In the genomic region with DNA sequence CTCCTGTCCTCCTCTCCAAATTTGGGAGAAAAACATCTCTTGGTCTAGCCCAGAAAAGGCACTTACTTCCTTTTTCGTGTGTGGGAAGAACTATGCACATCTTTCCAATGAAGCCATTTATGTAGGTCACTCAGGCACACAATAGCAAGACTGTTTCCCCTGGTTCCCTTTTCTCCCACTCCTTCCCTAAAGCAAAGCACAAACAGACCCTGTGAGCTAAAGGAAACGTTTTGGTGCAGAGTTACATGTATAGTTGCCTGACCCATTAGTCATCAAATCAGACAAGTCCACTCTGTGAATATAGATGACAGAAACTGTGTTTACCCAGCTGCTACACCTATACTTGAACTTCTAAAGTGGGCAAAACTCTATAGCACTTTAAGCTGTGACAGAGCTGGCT, we compare ENCODE assay signal across 19 cellular contexts.
DNase-seq lines count a peak whose midpoint lies in the region; ATAC-seq and TF ChIP-seq lines count a peak whose summit lies in the region.
"Had no signal": no experiment of that assay in that cellular context is flagged by ENCODE, and none has a peak within 500 bp of the region (broad histone marks: within the 10 kb centered on the region; RNA-seq: fewer than 3 reads in every experiment).

No MANE protein-coding gene starts in this region.

- TF ChIP-seq CTCF in chondrocyte (IDR thresholded peaks at IDR 0.05) (no peak), mesothelial cell of epicardium (IDR thresholded peaks at IDR 0.05; ENCODE audit: unreplicated experiment) (no peak)
- no peak for TF ChIP-seq CTCF in CD8-positive, alpha-beta T cell (IDR thresholded peaks at IDR 0.05)

- no peaks in the 10 kb centered on the region for H3K4me1 ChIP-seq in CD8-positive, alpha-beta T cell (ENCODE audit: insufficient read depth, low read length)
- H3K4me1 ChIP-seq: gastrocnemius medialis had no signal

- intact Hi-C loops in CD8-positive, alpha-beta T cell (cut with DNase I, micrococcal nuclease): no loop called here

- H3K27ac Mint-ChIP-seq in chondrocyte (ENCODE audit: unreplicated experiment) (peak overlapping the region; percentile 92), mesothelial cell of epicardium (no peak overlapping the region)
- no peak overlapping the region for H3K27ac Mint-ChIP-seq in CD8-positive, alpha-beta T cell
- H3K27ac Mint-ChIP-seq: naive thymus-derived CD4-positive, alpha-beta T cell; stimulated activated memory B cell treated with anti-CD40 and anti-IgM and Interleukin-4, amounts not matched to agents 10 μg/mL and 1 μg/mL and 100 μg/mL, for 72 hours had no signal

- H3K9me3 Mint-ChIP-seq in chondrocyte (ENCODE audit: low read depth) (peaks cover 4% of the 10 kb centered on the region), mesothelial cell of epicardium (peaks cover 4% of the 10 kb centered on the region)
- H3K9me3 Mint-ChIP-seq in CD8-positive, alpha-beta T cell: peaks cover 9% of the 10 kb centered on the region

- no peak overlapping the region for H3K27ac ChIP-seq in CD8-positive, alpha-beta T cell (ENCODE audit: low read depth, low read length)
- H3K27ac ChIP-seq: dorsolateral prefrontal cortex, gastrocnemius medialis had no signal

- H3K4me3 Mint-ChIP-seq in chondrocyte (ENCODE audit: unreplicated experiment) (no peak overlapping the region), mesothelial cell of epicardium (no peak overlapping the region)
- H3K4me3 Mint-ChIP-seq in CD8-positive, alpha-beta T cell: no peak overlapping the region
- H3K4me3 Mint-ChIP-seq: naive thymus-derived CD4-positive, alpha-beta T cell; stimulated activated memory B cell treated with anti-CD40 and anti-IgM and Interleukin-4, amounts not matched to agents 10 μg/mL and 1 μg/mL and 100 μg/mL, for 72 hours had no signal

- H3K36me3 Mint-ChIP-seq in chondrocyte (ENCODE audit: low read depth) (peaks cover 3% of the 10 kb centered on the region), mesothelial cell of epicardium (no peaks in the 10 kb centered on the region)
- H3K36me3 Mint-ChIP-seq in CD8-positive, alpha-beta T cell: no peaks in the 10 kb centered on the region
- H3K36me3 Mint-ChIP-seq: naive thymus-derived CD4-positive, alpha-beta T cell; stimulated activated memory B cell treated with anti-CD40 and anti-IgM and Interleukin-4, amounts not matched to agents 10 μg/mL and 1 μg/mL and 100 μg/mL, for 72 hours had no signal

- DNase-seq in EH (ENCODE audit: low read depth): peak; percentile 58
- DNase-seq in NCI-H510A treated with DMSO at 0.1 percent for 48 hours (lab: John Stamatoyannopoulos, UW): peak; percentile 75
- DNase-seq in chondrocyte (ENCODE audit: low spot score): no peak
- peak; percentile 22 for DNase-seq in myocyte (ENCODE audit: low read depth)
- DNase-seq in CD8-positive, alpha-beta T cell: no peak
- DNase-seq in ureter (ENCODE audit: low spot score): no peak
- DNase-seq in mesothelial cell of epicardium (ENCODE audit: low spot score in 2 of 2, unreplicated experiment in 2 of 2): no peak
- DNase-seq: activated CD4-positive, CD25-positive, alpha-beta regulatory T cell; AML-193; DMS79 treated with DMSO at 0.1 percent for 48 hours; dorsolateral prefrontal cortex; gastrocnemius medialis; naive thymus-derived CD4-positive, alpha-beta T cell; NCI-H1694 treated with DMSO at 0.1 percent for 48 hours; stimulated activated CD4-positive, alpha-beta T cell treated with anti-CD3 and anti-CD28 coated beads, Interleukin-4, amount 100 ng/mL, for 24 hours; SW 1271 had no signal

- H3K27me3 ChIP-seq in CD8-positive, alpha-beta T cell (ENCODE audit: insufficient read depth, low read length): no peaks in the 10 kb centered on the region
- H3K27me3 ChIP-seq: dorsolateral prefrontal cortex, gastrocnemius medialis had no signal

- H3K4me3 ChIP-seq in CD8-positive, alpha-beta T cell (ENCODE audit: low read depth, low read length): no peak overlapping the region
- H3K4me3 ChIP-seq: dorsolateral prefrontal cortex, gastrocnemius medialis had no signal

- no peaks in the 10 kb centered on the region for H3K9me3 ChIP-seq in CD8-positive, alpha-beta T cell (ENCODE audit: low read length)
- H3K9me3 ChIP-seq: gastrocnemius medialis had no signal

- POLR2A ChIA-PET in CD8-positive, alpha-beta T cell (lab: Charles Lee): no interaction called here

- H3K36me3 ChIP-seq in CD8-positive, alpha-beta T cell (ENCODE audit: insufficient read depth, low read length): no peaks in the 10 kb centered on the region
- H3K36me3 ChIP-seq: gastrocnemius medialis had no signal

- H3K4me1 Mint-ChIP-seq in chondrocyte (ENCODE audit: low read depth) (peaks cover 81% of the 10 kb centered on the region), mesothelial cell of epicardium (no peaks in the 10 kb centered on the region)
- no peaks in the 10 kb centered on the region for H3K4me1 Mint-ChIP-seq in CD8-positive, alpha-beta T cell (ENCODE audit: low read depth)
- H3K4me1 Mint-ChIP-seq: naive thymus-derived CD4-positive, alpha-beta T cell; stimulated activated memory B cell treated with anti-CD40 and anti-IgM and Interleukin-4, amounts not matched to agents 10 μg/mL and 1 μg/mL and 100 μg/mL, for 72 hours had no signal

- CTCF ChIA-PET in CD8-positive, alpha-beta T cell (lab: Charles Lee): no interaction called here

- ATAC-seq in GM21360 (IDR thresholded peaks at IDR 0.05; ENCODE audit: unreplicated experiment): no peak
- no peak for ATAC-seq in CD8-positive, alpha-beta T cell
- ATAC-seq: gastrocnemius medialis; HepG2; naive thymus-derived CD4-positive, alpha-beta T cell; stimulated activated memory B cell treated with anti-CD40 and anti-IgM and Interleukin-4, amounts not matched to agents 10 μg/mL and 1 μg/mL and 100 μg/mL, for 72 hours had no signal

- H3K27me3 Mint-ChIP-seq in chondrocyte (ENCODE audit: low read depth): no peaks in the 10 kb centered on the region
- no peaks in the 10 kb centered on the region for H3K27me3 Mint-ChIP-seq in CD8-positive, alpha-beta T cell (ENCODE audit: low read depth)
- no peaks in the 10 kb centered on the region for H3K27me3 Mint-ChIP-seq in mesothelial cell of epicardium (ENCODE audit: low read depth)
- H3K27me3 Mint-ChIP-seq: naive thymus-derived CD4-positive, alpha-beta T cell; stimulated activated memory B cell treated with anti-CD40 and anti-IgM and Interleukin-4, amounts not matched to agents 10 μg/mL and 1 μg/mL and 100 μg/mL, for 72 hours had no signal

Comparison
In these comparisons a context has a peak if more than half of its experiments do, and no peak if none do; other contexts are left out.
1. DNase-seq: peak in EH (single experiment), NCI-H510A treated with DMSO at 0.1 percent for 48 hours (single experiment) and myocyte (single experiment); none in chondrocyte (single experiment), CD8-positive, alpha-beta T cell (0 of 7), ureter (single experiment) and mesothelial cell of epicardium (0 of 2).